In genomic region chr4:140049024-140049923, GRCh38 we compare ENCODE assay signal across 1 cellular context.
TF ChIP-seq lines count a peak whose summit lies in the region.

No MANE protein-coding gene starts in this region.

TF ChIP-seq in HepG2, 621 proteins besides CTCF, POLR2A, EP300 and RAD21 (continued from another document):
- TF ChIP-seq, protein P1, sequence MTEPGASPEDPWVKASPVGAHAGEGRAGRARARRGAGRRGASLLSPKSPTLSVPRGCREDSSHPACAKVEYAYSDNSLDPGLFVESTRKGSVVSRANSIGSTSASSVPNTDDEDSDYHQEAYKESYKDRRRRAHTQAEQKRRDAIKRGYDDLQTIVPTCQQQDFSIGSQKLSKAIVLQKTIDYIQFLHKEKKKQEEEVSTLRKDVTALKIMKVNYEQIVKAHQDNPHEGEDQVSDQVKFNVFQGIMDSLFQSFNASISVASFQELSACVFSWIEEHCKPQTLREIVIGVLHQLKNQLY (CRISPR knock-in tag; IDR thresholded peaks at IDR 0.05): no peak
- TF ChIP-seq ZNF12 (CRISPR knock-in tag; IDR thresholded peaks at IDR 0.05) (no peak), ZBED4 (CRISPR knock-in tag; IDR thresholded peaks at IDR 0.05; ENCODE audit: borderline replicate concordance) (no peak), MTA1 (CRISPR knock-in tag; IDR thresholded peaks at IDR 0.05; ENCODE audit: borderline replicate concordance) (no peak), ZNF737 (CRISPR knock-in tag; IDR thresholded peaks at IDR 0.05; ENCODE audit: borderline replicate concordance) (no peak), CHD4 (IDR thresholded peaks at IDR 0.05; ENCODE audit: borderline replicate concordance, low read length) (no peak), ZNF274 (CRISPR knock-in tag; IDR thresholded peaks at IDR 0.05) (no peak), HDAC6 (IDR thresholded peaks at IDR 0.05; ENCODE audit: low read depth, low read length) (no peak), MXD4 (CRISPR knock-in tag; IDR thresholded peaks at IDR 0.05) (no peak), SMAD1 (CRISPR knock-in tag; IDR thresholded peaks at IDR 0.05; ENCODE audit: borderline replicate concordance, low read depth) (no peak), ZBTB43 (CRISPR knock-in tag; conservative IDR thresholded peaks at IDR 0.05) (no peak), ZNF264 (CRISPR knock-in tag; IDR thresholded peaks at IDR 0.05) (no peak), ZBTB34 (CRISPR knock-in tag; IDR thresholded peaks at IDR 0.05) (no peak), STAG1 (CRISPR knock-in tag; IDR thresholded peaks at IDR 0.05) (peak; percentile 25; the same call in 1 of the 2 replicates), FOXA1 (IDR thresholded peaks at IDR 0.05) (no peak), FOXA1 (CRISPR knock-in tag; IDR thresholded peaks at IDR 0.05) (0 out of 2 replicates have a peak, but pooled peaks have one; percentile 18), CEBPB (IDR thresholded peaks at IDR 0.05; ENCODE audit: borderline replicate concordance, low read depth, low read length) (peak; percentile 35; the same call in 1 of the 2 replicates), ZFP90 (CRISPR knock-in tag; IDR thresholded peaks at IDR 0.05; ENCODE audit: borderline replicate concordance) (no peak), ZNF260 (CRISPR knock-in tag; IDR thresholded peaks at IDR 0.05; ENCODE audit: borderline replicate concordance, low read depth) (no peak), KDM3A (CRISPR knock-in tag; IDR thresholded peaks at IDR 0.05; ENCODE audit: low read depth) (no peak)
- TF ChIP-seq, protein P2, sequence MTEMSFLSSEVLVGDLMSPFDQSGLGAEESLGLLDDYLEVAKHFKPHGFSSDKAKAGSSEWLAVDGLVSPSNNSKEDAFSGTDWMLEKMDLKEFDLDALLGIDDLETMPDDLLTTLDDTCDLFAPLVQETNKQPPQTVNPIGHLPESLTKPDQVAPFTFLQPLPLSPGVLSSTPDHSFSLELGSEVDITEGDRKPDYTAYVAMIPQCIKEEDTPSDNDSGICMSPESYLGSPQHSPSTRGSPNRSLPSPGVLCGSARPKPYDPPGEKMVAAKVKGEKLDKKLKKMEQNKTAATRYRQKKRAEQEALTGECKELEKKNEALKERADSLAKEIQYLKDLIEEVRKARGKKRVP (CRISPR knock-in tag; IDR thresholded peaks at IDR 0.05): no peak
